ENCODE assay signal across 1 cellular context in genomic region chr16:14346278-14347142, GRCh38.
A peak's percentile ranks its signal among the peaks of the same experiment; 100 is the strongest.
TF ChIP-seq lines count a peak whose summit lies in the region.

No MANE protein-coding gene starts in this region.

TF ChIP-seq in HepG2, 621 proteins besides CTCF, POLR2A, EP300 and RAD21 (continued from another document and continues in another):
- TF ChIP-seq CEBPZ (IDR thresholded peaks at IDR 0.05; ENCODE audit: low read length) (no peak), BRF2 (CRISPR knock-in tag; IDR thresholded peaks at IDR 0.05) (no peak), ZNF543 (CRISPR knock-in tag; IDR thresholded peaks at IDR 0.05) (no peak), ZBTB38 (CRISPR knock-in tag; IDR thresholded peaks at IDR 0.05) (no peak), ZSCAN9 (CRISPR knock-in tag; IDR thresholded peaks at IDR 0.05; ENCODE audit: borderline replicate concordance) (no peak), ATM (IDR thresholded peaks at IDR 0.05; ENCODE audit: borderline replicate concordance) (no peak), ZNF512 (CRISPR knock-in tag; IDR thresholded peaks at IDR 0.05) (no peak), ELF3 (CRISPR knock-in tag; IDR thresholded peaks at IDR 0.05) (0 out of 2 replicates have a peak, but pooled peaks have one; percentile 20), ZNF230 (CRISPR knock-in tag; IDR thresholded peaks at IDR 0.05) (no peak), CBX2 (IDR thresholded peaks at IDR 0.05; ENCODE audit: low read depth, low read length) (no peak), CBX2 (CRISPR knock-in tag; IDR thresholded peaks at IDR 0.05; ENCODE audit: low read depth) (no peak), ZKSCAN1 (IDR thresholded peaks at IDR 0.05; ENCODE audit: low read length) (no peak), ZNF101 (CRISPR knock-in tag; IDR thresholded peaks at IDR 0.05; ENCODE audit: borderline replicate concordance, low read depth) (no peak), NONO (IDR thresholded peaks at IDR 0.05) (no peak), NONO (CRISPR knock-in tag; conservative IDR thresholded peaks at IDR 0.05) (peak; percentile 65), HOXD1 (CRISPR knock-in tag; IDR thresholded peaks at IDR 0.05) (no peak), ZNF383 (CRISPR knock-in tag; IDR thresholded peaks at IDR 0.05; ENCODE audit: borderline replicate concordance) (no peak), DBP (CRISPR knock-in tag; IDR thresholded peaks at IDR 0.05; ENCODE audit: not compliant biosample characterization) (no peak), MNT (IDR thresholded peaks at IDR 0.05) (no peak), ZNF317 (CRISPR knock-in tag; IDR thresholded peaks at IDR 0.05) (no peak), PITX1 (CRISPR knock-in tag; IDR thresholded peaks at IDR 0.05) (no peak), HOMEZ (CRISPR knock-in tag; IDR thresholded peaks at IDR 0.05; ENCODE audit: low read depth) (no peak), POLR2G (IDR thresholded peaks at IDR 0.05; ENCODE audit: low read depth, low read length) (no peak), ATF5 (CRISPR knock-in tag; IDR thresholded peaks at IDR 0.05; ENCODE audit: low read depth) (no peak), ZNF552 (CRISPR knock-in tag; IDR thresholded peaks at IDR 0.05; ENCODE audit: borderline replicate concordance) (no peak), MED1 (CRISPR knock-in tag; IDR thresholded peaks at IDR 0.05) (no peak), RFXANK (CRISPR knock-in tag; IDR thresholded peaks at IDR 0.05) (no peak), SMAD1 (CRISPR knock-in tag; IDR thresholded peaks at IDR 0.05; ENCODE audit: borderline replicate concordance, low read depth) (no peak), KAT2B (IDR thresholded peaks at IDR 0.05; ENCODE audit: borderline replicate concordance, low read depth, low read length) (no peak), GZF1 (CRISPR knock-in tag; IDR thresholded peaks at IDR 0.05) (no peak), ZBTB37 (CRISPR knock-in tag; IDR thresholded peaks at IDR 0.05) (no peak), CENPBD1 (CRISPR knock-in tag; IDR thresholded peaks at IDR 0.05; ENCODE audit: borderline replicate concordance, low read depth) (no peak), ZNF256 (CRISPR knock-in tag; conservative IDR thresholded peaks at IDR 0.05) (no peak; the same call in 1 of the 2 replicates), PAX8 (CRISPR knock-in tag; IDR thresholded peaks at IDR 0.05; ENCODE audit: borderline replicate concordance) (no peak), AGO2 (optimal IDR thresholded peaks at IDR 0.05; ENCODE audit: low read depth, low read length) (no peak), ZNF720 (CRISPR knock-in tag; IDR thresholded peaks at IDR 0.05) (no peak), ZNF597 (CRISPR knock-in tag; IDR thresholded peaks at IDR 0.05) (no peak), NR0B2 (CRISPR knock-in tag; IDR thresholded peaks at IDR 0.05) (no peak), DDIT3 (CRISPR knock-in tag; IDR thresholded peaks at IDR 0.05) (no peak), MBD4 (IDR thresholded peaks at IDR 0.05; ENCODE audit: borderline replicate concordance, low read length) (no peak), ZBTB33 (CRISPR knock-in tag; IDR thresholded peaks at IDR 0.05) (no peak), MXI1 (IDR thresholded peaks at IDR 0.05; ENCODE audit: borderline replicate concordance, low read depth, low read length) (no peak), ZNF326 (CRISPR knock-in tag; IDR thresholded peaks at IDR 0.05; ENCODE audit: borderline replicate concordance) (no peak), TCF7L2 (IDR thresholded peaks at IDR 0.05; ENCODE audit: low read depth, low read length) (no peak), PREB (CRISPR knock-in tag; IDR thresholded peaks at IDR 0.05) (no peak)
